In the genomic region with DNA sequence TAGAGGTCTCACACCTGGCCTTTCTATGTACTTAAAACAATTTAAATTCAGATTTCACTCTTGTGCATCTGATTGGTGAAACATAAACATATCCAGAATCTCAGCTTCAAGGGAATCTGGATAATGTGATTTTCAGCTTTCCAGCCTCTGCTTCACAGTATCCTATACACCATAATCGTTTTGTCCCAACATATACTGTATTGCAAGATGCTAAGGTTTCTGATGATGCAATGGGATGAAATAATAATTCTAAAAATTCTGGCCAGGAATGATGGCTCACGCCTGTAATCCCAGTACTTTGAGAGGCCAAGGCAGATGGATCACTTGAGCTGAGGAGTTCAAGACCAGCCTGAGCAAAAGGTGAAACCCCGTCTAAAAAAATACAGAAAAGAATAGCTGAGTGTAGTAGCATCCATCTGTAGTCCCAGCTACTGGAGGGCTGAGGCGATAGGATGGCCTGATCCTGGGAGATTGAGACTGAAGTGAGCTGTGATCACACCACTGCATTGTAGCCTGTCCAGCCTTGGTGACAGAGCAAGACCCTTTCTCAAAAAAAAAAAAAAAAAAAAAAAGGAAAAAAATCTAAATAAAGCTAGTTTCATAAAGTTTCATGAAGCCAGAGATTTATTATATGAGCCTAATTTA, we compare ENCODE assay signal across 2 cellular contexts.
TF ChIP-seq lines count a peak whose summit lies in the region.

No MANE protein-coding gene starts in this region.

TF ChIP-seq in GM23338, 12 proteins besides CTCF, POLR2A, EP300 and RAD21 (continues in another document):
- TF ChIP-seq ZNF331 (CRISPR knock-in tag; IDR thresholded peaks at IDR 0.05; ENCODE audit: low read depth) (no peak), EZH2 (IDR thresholded peaks at IDR 0.05; ENCODE audit: low read depth, unreplicated experiment) (no peak), EZH2phosphoT487 (IDR thresholded peaks at IDR 0.05; ENCODE audit: unreplicated experiment) (no peak), ZNF114 (CRISPR knock-in tag; IDR thresholded peaks at IDR 0.05) (no peak), STAT1 (IDR thresholded peaks at IDR 0.05; ENCODE audit: unreplicated experiment) (no peak), POLR2AphosphoS5 (IDR thresholded peaks at IDR 0.05; ENCODE audit: low read depth) (no peak), CREB1 (CRISPR knock-in tag; IDR thresholded peaks at IDR 0.05; ENCODE audit: low read depth) (no peak), JUNB (IDR thresholded peaks at IDR 0.05; ENCODE audit: unreplicated experiment) (no peak)
- TF ChIP-seq, protein P1, sequence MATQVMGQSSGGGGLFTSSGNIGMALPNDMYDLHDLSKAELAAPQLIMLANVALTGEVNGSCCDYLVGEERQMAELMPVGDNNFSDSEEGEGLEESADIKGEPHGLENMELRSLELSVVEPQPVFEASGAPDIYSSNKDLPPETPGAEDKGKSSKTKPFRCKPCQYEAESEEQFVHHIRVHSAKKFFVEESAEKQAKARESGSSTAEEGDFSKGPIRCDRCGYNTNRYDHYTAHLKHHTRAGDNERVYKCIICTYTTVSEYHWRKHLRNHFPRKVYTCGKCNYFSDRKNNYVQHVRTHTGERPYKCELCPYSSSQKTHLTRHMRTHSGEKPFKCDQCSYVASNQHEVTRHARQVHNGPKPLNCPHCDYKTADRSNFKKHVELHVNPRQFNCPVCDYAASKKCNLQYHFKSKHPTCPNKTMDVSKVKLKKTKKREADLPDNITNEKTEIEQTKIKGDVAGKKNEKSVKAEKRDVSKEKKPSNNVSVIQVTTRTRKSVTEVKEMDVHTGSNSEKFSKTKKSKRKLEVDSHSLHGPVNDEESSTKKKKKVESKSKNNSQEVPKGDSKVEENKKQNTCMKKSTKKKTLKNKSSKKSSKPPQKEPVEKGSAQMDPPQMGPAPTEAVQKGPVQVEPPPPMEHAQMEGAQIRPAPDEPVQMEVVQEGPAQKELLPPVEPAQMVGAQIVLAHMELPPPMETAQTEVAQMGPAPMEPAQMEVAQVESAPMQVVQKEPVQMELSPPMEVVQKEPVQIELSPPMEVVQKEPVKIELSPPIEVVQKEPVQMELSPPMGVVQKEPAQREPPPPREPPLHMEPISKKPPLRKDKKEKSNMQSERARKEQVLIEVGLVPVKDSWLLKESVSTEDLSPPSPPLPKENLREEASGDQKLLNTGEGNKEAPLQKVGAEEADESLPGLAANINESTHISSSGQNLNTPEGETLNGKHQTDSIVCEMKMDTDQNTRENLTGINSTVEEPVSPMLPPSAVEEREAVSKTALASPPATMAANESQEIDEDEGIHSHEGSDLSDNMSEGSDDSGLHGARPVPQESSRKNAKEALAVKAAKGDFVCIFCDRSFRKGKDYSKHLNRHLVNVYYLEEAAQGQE (IDR thresholded peaks at IDR 0.05; ENCODE audit: unreplicated experiment): no peak
- TF ChIP-seq, protein P2, sequence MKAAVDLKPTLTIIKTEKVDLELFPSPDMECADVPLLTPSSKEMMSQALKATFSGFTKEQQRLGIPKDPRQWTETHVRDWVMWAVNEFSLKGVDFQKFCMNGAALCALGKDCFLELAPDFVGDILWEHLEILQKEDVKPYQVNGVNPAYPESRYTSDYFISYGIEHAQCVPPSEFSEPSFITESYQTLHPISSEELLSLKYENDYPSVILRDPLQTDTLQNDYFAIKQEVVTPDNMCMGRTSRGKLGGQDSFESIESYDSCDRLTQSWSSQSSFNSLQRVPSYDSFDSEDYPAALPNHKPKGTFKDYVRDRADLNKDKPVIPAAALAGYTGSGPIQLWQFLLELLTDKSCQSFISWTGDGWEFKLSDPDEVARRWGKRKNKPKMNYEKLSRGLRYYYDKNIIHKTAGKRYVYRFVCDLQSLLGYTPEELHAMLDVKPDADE (IDR thresholded peaks at IDR 0.05): no peak

TF ChIP-seq in endothelial cell of umbilical vein, 7 proteins besides CTCF, POLR2A, EP300 and RAD21:
- TF ChIP-seq FOS (IDR thresholded peaks at IDR 0.05; ENCODE audit: borderline replicate concordance, insufficient read depth, low read length) (no peak), EZH2 (IDR thresholded peaks at IDR 0.05; ENCODE audit: borderline replicate concordance, low read depth, low read length, severe bottlenecking) (no peak), GATA2 (IDR thresholded peaks at IDR 0.05; ENCODE audit: insufficient read depth, insufficient read length, low read depth, low read length) (no peak), MYC (IDR thresholded peaks at IDR 0.05; ENCODE audit: low read depth, low read length) (no peak), JUN (IDR thresholded peaks at IDR 0.05; ENCODE audit: borderline replicate concordance, insufficient read depth, insufficient read length, low read depth) (no peak)
- TF ChIP-seq, protein P3, sequence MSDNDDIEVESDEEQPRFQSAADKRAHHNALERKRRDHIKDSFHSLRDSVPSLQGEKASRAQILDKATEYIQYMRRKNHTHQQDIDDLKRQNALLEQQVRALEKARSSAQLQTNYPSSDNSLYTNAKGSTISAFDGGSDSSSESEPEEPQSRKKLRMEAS (IDR thresholded peaks at IDR 0.05; ENCODE audit: insufficient read depth, insufficient read length): no peak
